ENCODE assay signal across 18 cellular contexts in genomic region chr3:123621510-123622189, GRCh38. TPM values are rescaled to one million over a fixed set of nuclear protein-coding genes. Genes with fewer than 3 reads are reported as not detected.
DNase-seq lines count a peak whose midpoint lies in the region; ATAC-seq and TF ChIP-seq lines count a peak whose summit lies in the region.
"Had no signal": no experiment of that assay in that cellular context is flagged by ENCODE, and none has a peak within 500 bp of the region (broad histone marks: within the 10 kb centered on the region; RNA-seq: fewer than 3 reads in every experiment).

No MANE protein-coding gene starts in this region.

- DNase-seq in NCI-H510A treated with DMSO at 0.1 percent for 48 hours (lab: John Stamatoyannopoulos, UW) (peak; percentile 6), testis (no peak), RKO (ENCODE audit: low spot score) (no peak)
- no peak for DNase-seq in activated CD8-positive, alpha-beta memory T cell treated with anti-CD3 and anti-CD28 coated beads for 24 hours
- DNase-seq in activated T-cell treated with anti-CD3 and anti-CD28 coated beads, Interleukin-2, amount 50 U/mL, for 72 hours: no peak
- DNase-seq: activated CD8-positive, alpha-beta T cell treated with anti-CD3 and anti-CD28 coated beads for 36 hours; activated T-cell treated with anti-CD3 and anti-CD28 coated beads, Interleukin-2, amount 50 U/mL, for 48 hours; effector CD4-positive, alpha-beta T cell; MG63; NCI-H1436 treated with DMSO at 0.1 percent for 48 hours; T-helper 1 cell; WERI-Rb-1 had no signal

- H3K9me3 Mint-ChIP-seq in dendritic cell treated with granulocyte-macrophage colony-stimulating factor and Interleukin-4, amounts not matched to agents 40 ng/mL and 50 ng/mL, for 4 days: no peaks in the 10 kb centered on the region
- no peaks in the 10 kb centered on the region for H3K9me3 Mint-ChIP-seq in activated T-cell treated with anti-CD3 and anti-CD28 coated beads, Interleukin-2, amount 50 U/mL, for 72 hours
- H3K9me3 Mint-ChIP-seq: activated CD8-positive, alpha-beta T cell treated with anti-CD3 and anti-CD28 coated beads for 36 hours; memory B cell; stimulated activated memory B cell treated with anti-CD40 and anti-IgM and Interleukin-4, amounts not matched to agents 10 μg/mL and 1 μg/mL and 100 μg/mL, for 72 hours had no signal

- H3K4me3 ChIP-seq in muscle layer of duodenum (ENCODE audit: low read depth in 1 of 2, low read length in 2 of 2): peak overlapping the region in 1 of 2 donors; percentile 87
- H3K4me3 ChIP-seq in testis: no peak overlapping the region
- H3K4me3 ChIP-seq: cardiac muscle cell, MG63 had no signal

- peaks cover 14 to 25% of the 10 kb centered on the region in 2 donors for H3K36me3 ChIP-seq in muscle layer of duodenum (ENCODE audit: control insufficient read depth in 1 of 2, insufficient read depth in 2 of 2, low read length in 2 of 2)
- H3K36me3 ChIP-seq in testis (ENCODE audit: low read depth, missing control alignments): no peaks in the 10 kb centered on the region
- H3K36me3 ChIP-seq: cardiac muscle cell, MG63, WERI-Rb-1 had no signal

- H3K9me3 ChIP-seq in muscle layer of duodenum (ENCODE audit: control insufficient read depth in 1 of 2, low read length in 2 of 2) (no peaks in the 10 kb centered on the region), testis (no peaks in the 10 kb centered on the region)
- H3K9me3 ChIP-seq: MG63 had no signal

- TF ChIP-seq POLR2A in testis (IDR thresholded peaks at IDR 0.05): no peak

- H3K27me3 ChIP-seq in muscle layer of duodenum (ENCODE audit: low read depth, low read length) (no peaks in the 10 kb centered on the region), testis (no peaks in the 10 kb centered on the region)
- H3K27me3 ChIP-seq: cardiac muscle cell, MG63 had no signal

- no peak for TF ChIP-seq CTCF in testis (IDR thresholded peaks at IDR 0.05)

- no peaks in the 10 kb centered on the region for H3K27me3 Mint-ChIP-seq in dendritic cell treated with granulocyte-macrophage colony-stimulating factor and Interleukin-4, amounts not matched to agents 40 ng/mL and 50 ng/mL, for 4 days
- no peaks in the 10 kb centered on the region for H3K27me3 Mint-ChIP-seq in activated T-cell treated with anti-CD3 and anti-CD28 coated beads, Interleukin-2, amount 50 U/mL, for 72 hours (ENCODE audit: low read depth)
- H3K27me3 Mint-ChIP-seq: activated CD8-positive, alpha-beta T cell treated with anti-CD3 and anti-CD28 coated beads for 36 hours; stimulated activated memory B cell treated with anti-CD40 and anti-IgM and Interleukin-4, amounts not matched to agents 10 μg/mL and 1 μg/mL and 100 μg/mL, for 72 hours had no signal

- H3K4me1 ChIP-seq in muscle layer of duodenum (ENCODE audit: control insufficient read depth in 1 of 2, insufficient read depth in 2 of 2, low read length in 2 of 2) (peaks cover 21 to 26% of the 10 kb centered on the region in 2 donors), testis (peaks cover 43% of the 10 kb centered on the region)

- ATAC-seq in activated T-cell treated with anti-CD3 and anti-CD28 coated beads, Interleukin-2, amount 50 U/mL, for 72 hours (replicated peaks in 1 of 2): no peak
- ATAC-seq in HG02852 (IDR thresholded peaks at IDR 0.05; ENCODE audit: unreplicated experiment): no peak
- ATAC-seq: activated CD8-positive, alpha-beta T cell treated with anti-CD3 and anti-CD28 coated beads for 36 hours; stimulated activated memory B cell treated with anti-CD40 and anti-IgM and Interleukin-4, amounts not matched to agents 10 μg/mL and 1 μg/mL and 100 μg/mL, for 72 hours had no signal

- peak overlapping the region; percentile 65 for H3K27ac Mint-ChIP-seq in dendritic cell treated with granulocyte-macrophage colony-stimulating factor and Interleukin-4, amounts not matched to agents 40 ng/mL and 50 ng/mL, for 4 days
- H3K27ac Mint-ChIP-seq in activated T-cell treated with anti-CD3 and anti-CD28 coated beads, Interleukin-2, amount 50 U/mL, for 72 hours: no peak overlapping the region
- H3K27ac Mint-ChIP-seq: activated CD8-positive, alpha-beta T cell treated with anti-CD3 and anti-CD28 coated beads for 36 hours; memory B cell; stimulated activated memory B cell treated with anti-CD40 and anti-IgM and Interleukin-4, amounts not matched to agents 10 μg/mL and 1 μg/mL and 100 μg/mL, for 72 hours had no signal

- no peak overlapping the region for H3K4me3 Mint-ChIP-seq in dendritic cell treated with granulocyte-macrophage colony-stimulating factor and Interleukin-4, amounts not matched to agents 40 ng/mL and 50 ng/mL, for 4 days
- H3K4me3 Mint-ChIP-seq in activated T-cell treated with anti-CD3 and anti-CD28 coated beads, Interleukin-2, amount 50 U/mL, for 72 hours: no peak overlapping the region
- H3K4me3 Mint-ChIP-seq: activated CD8-positive, alpha-beta T cell treated with anti-CD3 and anti-CD28 coated beads for 36 hours; memory B cell; stimulated activated memory B cell treated with anti-CD40 and anti-IgM and Interleukin-4, amounts not matched to agents 10 μg/mL and 1 μg/mL and 100 μg/mL, for 72 hours had no signal

- peak overlapping the region; percentile 64 for H3K27ac ChIP-seq in muscle layer of duodenum (ENCODE audit: low read length)
- H3K27ac ChIP-seq in testis: peak overlapping the region; percentile 68 to 87
- H3K27ac ChIP-seq: cardiac muscle cell, WERI-Rb-1 had no signal

- H3K36me3 Mint-ChIP-seq in dendritic cell treated with granulocyte-macrophage colony-stimulating factor and Interleukin-4, amounts not matched to agents 40 ng/mL and 50 ng/mL, for 4 days (ENCODE audit: low read depth): no peaks in the 10 kb centered on the region
- no peaks in the 10 kb centered on the region for H3K36me3 Mint-ChIP-seq in activated T-cell treated with anti-CD3 and anti-CD28 coated beads, Interleukin-2, amount 50 U/mL, for 72 hours (ENCODE audit: insufficient read depth in 2 of 2)
- H3K36me3 Mint-ChIP-seq: memory B cell; stimulated activated memory B cell treated with anti-CD40 and anti-IgM and Interleukin-4, amounts not matched to agents 10 μg/mL and 1 μg/mL and 100 μg/mL, for 72 hours had no signal

- intact Hi-C loops in dendritic cell treated with granulocyte-macrophage colony-stimulating factor and Interleukin-4, amounts not matched to agents 40 ng/mL and 50 ng/mL, for 4 days (cut with micrococcal nuclease): no loop called here
- intact Hi-C loops in testis (cut with DNase I; ENCODE audit: low total_unique reads): no loop called here

- 93 to 94% methylated on average over 11 of the region's 11 CpGs for WGBS in testis, 2 donors

- H3K4me1 Mint-ChIP-seq in dendritic cell treated with granulocyte-macrophage colony-stimulating factor and Interleukin-4, amounts not matched to agents 40 ng/mL and 50 ng/mL, for 4 days (ENCODE audit: low read depth): peaks cover 59% of the 10 kb centered on the region
- H3K4me1 Mint-ChIP-seq in activated T-cell treated with anti-CD3 and anti-CD28 coated beads, Interleukin-2, amount 50 U/mL, for 72 hours (ENCODE audit: low read depth): no peaks in the 10 kb centered on the region

RNA-seq across cellular contexts. Expression of gene HACD2, which starts 36.8 kb away (rescaled TPM):
- 10 to 100 TPM; 55.9 to 79.7 TPM for total RNA-seq in testis
- 34.8 TPM for polyA plus RNA-seq in testis (ENCODE audit: insufficient read depth, low read depth, low replicate concordance)
- total RNA-seq in activated T-cell treated with anti-CD3 and anti-CD28 coated beads, Interleukin-2, amount 50 U/mL, for 72 hours: 10 to 100 TPM; 27.1 to 30.0 TPM
